Comparison of ENCODE assay signal across 9 cellular contexts in genomic region chr9:74533253-74533652, GRCh38. TPM values are rescaled to one million over a fixed set of nuclear protein-coding genes. Genes with fewer than 3 reads are reported as not detected.
"Had no signal": no experiment of that assay in that cellular context is flagged by ENCODE, and none has a peak within 500 bp of the region (broad histone marks: within the 10 kb centered on the region; RNA-seq: fewer than 3 reads in every experiment).

No MANE protein-coding gene starts in this region.

- H3K9ac ChIP-seq: GM23248 had no signal

- DNase-seq: GM23248, GOT3, H7, H9, HCEC 1CT, HFFc6 had no signal

- H3K9me3 ChIP-seq: HAP-1 had no signal

- H3K4me3 ChIP-seq: GM23248, GM23338, HAP-1 had no signal

- H2AFZ ChIP-seq: GM23248, GM23338 had no signal

- H3K4me1 ChIP-seq: HAP-1 had no signal

- H3K27ac ChIP-seq: GM23248 had no signal

- H3K36me3 ChIP-seq: HAP-1 had no signal

- ATAC-seq: GM23338, HCT116 had no signal

- H3K4me2 ChIP-seq: GM23338 had no signal

RNA-seq across cellular contexts. Expression of gene RORB, which starts 36.1 kb away (rescaled TPM):
- polyA plus RNA-seq: GM23248 had no signal
